In genomic region chr14:34179723-34180122, GRCh38 we compare ENCODE assay signal across 16 cellular contexts.
DNase-seq lines count a peak whose midpoint lies in the region; TF ChIP-seq lines count a peak whose summit lies in the region.
"Had no signal": no experiment of that assay in that cellular context is flagged by ENCODE, and none has a peak within 500 bp of the region (broad histone marks: within the 10 kb centered on the region; RNA-seq: fewer than 3 reads in every experiment).

No MANE protein-coding gene starts in this region.

- H3K9me3 ChIP-seq in breast epithelium = no peaks in the 10 kb centered on the region
- H3K9me3 ChIP-seq in mammary epithelial cell (replicated peaks; ENCODE audit: insufficient read depth, low read length) = no peaks in the 10 kb centered on the region
- no peaks in the 10 kb centered on the region for H3K9me3 ChIP-seq in prostate gland
- H3K9me3 ChIP-seq: left lung, spleen had no signal

- no peak overlapping the region for H3K4me3 Mint-ChIP-seq in chondrocyte (ENCODE audit: unreplicated experiment)
- H3K4me3 Mint-ChIP-seq: activated T-cell treated with anti-CD3 and anti-CD28 coated beads, Interleukin-2, amount 50 U/mL, for 72 hours had no signal

- WGBS in mammary epithelial cell (ENCODE audit: low coverage, missing lambda C conversion rate) = 100% methylated on average over 1 of the region's 1 CpG
- 92% methylated on average over 1 of the region's 1 CpG for WGBS in prostate gland

- no peak overlapping the region for H3K4me2 ChIP-seq in mammary epithelial cell (ENCODE audit: insufficient read depth, low read depth, low read length)

- TF ChIP-seq POLR2A in breast epithelium (IDR thresholded peaks at IDR 0.05) (no peak), prostate gland (IDR thresholded peaks at IDR 0.05) (no peak)

- H3K9ac ChIP-seq in mammary epithelial cell (ENCODE audit: insufficient read depth, low read length) = no peak overlapping the region

- dilution Hi-C loops in mammary epithelial cell (cut with HindIII; ENCODE audit: low sequenced_read_pairs) = no loop called here

- peaks cover 3% of the 10 kb centered on the region for H3K27me3 Mint-ChIP-seq in chondrocyte (ENCODE audit: low read depth)

- DNase-seq in breast epithelium (ENCODE audit: low spot score in 2 of 2) (no peak), mammary epithelial cell (no peak), NCI-H2081 (lab: John Stamatoyannopoulos, UW) (peak; percentile 40 to 86), NCI-H748 treated with DMSO at 0.1 percent for 48 hours (lab: John Stamatoyannopoulos, UW) (peak; percentile 79), ureter (ENCODE audit: low spot score) (peak; percentile 58), prostate gland (ENCODE audit: low spot score) (no peak), chondrocyte (ENCODE audit: low spot score) (no peak), anterior cingulate cortex (lab: John Stamatoyannopoulos, UW) (no peak)
- DNase-seq: activated CD4-positive, CD25-positive, alpha-beta regulatory T cell treated with anti-CD3 and anti-CD28 coated beads, Interleukin-2, amount 50 U/mL, for 72 hours; activated CD8-positive, alpha-beta memory T cell treated with anti-CD3 and anti-CD28 coated beads for 24 hours; activated T-cell treated with anti-CD3 and anti-CD28 coated beads, Interleukin-2, amount 50 U/mL, for 72 hours; left lung; spleen had no signal

- H3K4me1 ChIP-seq in breast epithelium = no peaks in the 10 kb centered on the region
- H3K4me1 ChIP-seq in mammary epithelial cell (ENCODE audit: insufficient read depth, low read length) = no peaks in the 10 kb centered on the region
- no peaks in the 10 kb centered on the region for H3K4me1 ChIP-seq in prostate gland (replicated peaks)
- H3K4me1 ChIP-seq: left lung had no signal

- no peaks in the 10 kb centered on the region for H3K79me2 ChIP-seq in mammary epithelial cell (ENCODE audit: insufficient read depth, low read length)

- no TSS peak for BruUV-seq in mammary epithelial cell (replicated peaks; lab: Mats Ljungman, UMichigan)

- in situ Hi-C loops in mammary epithelial cell (cut with MboI; ENCODE audit: low sequenced_read_pairs in 2 of 2) = no loop called here

- CTCF ChIA-PET in mammary epithelial cell (lab: Charles Lee; ENCODE audit: low non-redundant PET) = no interaction called here

- H3K27ac ChIP-seq in breast epithelium = peak overlapping the region; percentile 35 to 41
- H3K27ac ChIP-seq in mammary epithelial cell (ENCODE audit: insufficient read depth, low read depth, low read length) = no peak overlapping the region
- H3K27ac ChIP-seq in prostate gland = no peak overlapping the region
- H3K27ac ChIP-seq: C4-2B, coronary artery, left lung had no signal

- H3K27ac Mint-ChIP-seq in chondrocyte (ENCODE audit: unreplicated experiment) = no peak overlapping the region
- H3K27ac Mint-ChIP-seq: activated naive CD4-positive, alpha-beta T cell treated with anti-CD3 and anti-CD28 coated beads, Interleukin-2, amount 50 U/mL, for 72 hours; activated T-cell treated with anti-CD3 and anti-CD28 coated beads, Interleukin-2, amount 50 U/mL, for 72 hours had no signal

- H3K36me3 Mint-ChIP-seq in chondrocyte (ENCODE audit: low read depth) = no peaks in the 10 kb centered on the region
- H3K36me3 Mint-ChIP-seq: activated naive CD4-positive, alpha-beta T cell treated with anti-CD3 and anti-CD28 coated beads, Interleukin-2, amount 50 U/mL, for 72 hours had no signal

- H4K20me1 ChIP-seq in mammary epithelial cell (ENCODE audit: insufficient read depth, low read length) = no peaks in the 10 kb centered on the region

- H3K9me3 Mint-ChIP-seq in chondrocyte (ENCODE audit: low read depth) = no peaks in the 10 kb centered on the region
- H3K9me3 Mint-ChIP-seq: activated T-cell treated with anti-CD3 and anti-CD28 coated beads, Interleukin-2, amount 50 U/mL, for 72 hours had no signal

- H3K4me1 Mint-ChIP-seq in chondrocyte (ENCODE audit: low read depth) = no peaks in the 10 kb centered on the region

- H3K36me3 ChIP-seq in breast epithelium (no peaks in the 10 kb centered on the region), mammary epithelial cell (ENCODE audit: insufficient read depth, low read length) (no peaks in the 10 kb centered on the region), prostate gland (no peaks in the 10 kb centered on the region)
- H3K36me3 ChIP-seq: left lung, spleen had no signal

- no peak overlapping the region for H3K4me3 ChIP-seq in breast epithelium
- no peak overlapping the region for H3K4me3 ChIP-seq in mammary epithelial cell (replicated peaks in 1 of 3; ENCODE audit: insufficient read depth in 1 of 3, low read depth in 2 of 3, low read length in 3 of 3)
- no peak overlapping the region for H3K4me3 ChIP-seq in prostate gland
- H3K4me3 ChIP-seq: coronary artery, left lung, spleen had no signal

- intact Hi-C loops in breast epithelium (cut with DNase I; ENCODE audit: low total_unique reads) (no loop called here), mammary epithelial cell (cut with micrococcal nuclease) (no loop called here), prostate gland (cut with DNase I) (no loop called here)

- H2AFZ ChIP-seq in mammary epithelial cell (ENCODE audit: low read depth, low read length) = no peak overlapping the region

- H3K27me3 ChIP-seq in breast epithelium (no peaks in the 10 kb centered on the region), mammary epithelial cell (ENCODE audit: insufficient read depth, low read length) (no peaks in the 10 kb centered on the region), prostate gland (replicated peaks; ENCODE audit: insufficient read depth) (no peaks in the 10 kb centered on the region)
- H3K27me3 ChIP-seq: left lung, spleen had no signal

- TF ChIP-seq CTCF in breast epithelium (IDR thresholded peaks at IDR 0.05) (no peak), mammary epithelial cell (conservative IDR thresholded peaks at IDR 0.05 in 1 of 2, IDR thresholded peaks at IDR 0.05 in 1 of 2; ENCODE audit: extremely low read depth in 1 of 2, insufficient read depth in 1 of 2, low read depth in 1 of 2, low read length in 2 of 2) (no peak), prostate gland (IDR thresholded peaks at IDR 0.05) (no peak), chondrocyte (IDR thresholded peaks at IDR 0.05) (no peak)

Comparison
In these comparisons a context has a peak if more than half of its experiments do, and no peak if none do; other contexts are left out.
1. H3K27ac ChIP-seq: peak in breast epithelium (2 of 2); none in mammary epithelial cell (single experiment) and prostate gland (0 of 2).
2. DNase-seq: peak in NCI-H2081 (2 of 2), NCI-H748 treated with DMSO at 0.1 percent for 48 hours (single experiment) and ureter (single experiment); none in breast epithelium (0 of 2), mammary epithelial cell (single experiment), prostate gland (single experiment), chondrocyte (single experiment) and anterior cingulate cortex (0 of 58).